In genomic region chr16:15642557-15643452, GRCh38 we compare ENCODE assay signal across 8 cellular contexts. TPM values are rescaled to one million over a fixed set of nuclear protein-coding genes. Genes with fewer than 3 reads are reported as not detected.
DNase-seq lines count a peak whose midpoint lies in the region; ATAC-seq and TF ChIP-seq lines count a peak whose summit lies in the region.

TSS of gene MARF1 (minus strand) at chr16:15643154. CDS start at chr16:15639233, 3,921 bp downstream.

- H3K27ac Mint-ChIP-seq in activated naive CD8-positive, alpha-beta T cell = peak within 1 kb of the TSS; percentile 99
- H3K27ac Mint-ChIP-seq in osteocyte (ENCODE audit: unreplicated experiment) = peak within 1 kb of the TSS; percentile 99

- H3K4me1 Mint-ChIP-seq in activated naive CD8-positive, alpha-beta T cell (ENCODE audit: low read depth) = peaks cover 58% of the 10 kb centered on the region
- peaks cover 27% of the 10 kb centered on the region for H3K4me1 Mint-ChIP-seq in osteocyte (ENCODE audit: unreplicated experiment)

- DNase-seq in NCI-H1105 treated with DMSO at 0.1 percent for 48 hours (lab: John Stamatoyannopoulos, UW) = peak; percentile 80
- DNase-seq in SKM-1 treated with dmso at 0.1 percent for 144 hours (lab: John Stamatoyannopoulos, UW; ENCODE audit: unreplicated experiment) = peak; percentile 89
- peak; percentile 96 for DNase-seq in glomerular visceral epithelial cell (ENCODE audit: extremely low spot score)
- DNase-seq in osteocyte (ENCODE audit: extremely low spot score, unreplicated experiment) = peak; percentile 99
- DNase-seq in thoracic aorta (ENCODE audit: low spot score) = peak; percentile 95

- peaks cover 11 to 28% of the 10 kb centered on the region in 2 donors for H3K4me1 ChIP-seq in thoracic aorta (ENCODE audit: control insufficient read depth in 1 of 2, low read depth in 2 of 2)

- peaks cover 11% of the 10 kb centered on the region for H3K36me3 ChIP-seq in thoracic aorta

- peaks cover 8% of the 10 kb centered on the region for H3K36me3 Mint-ChIP-seq in activated naive CD8-positive, alpha-beta T cell
- peaks cover 16% of the 10 kb centered on the region for H3K36me3 Mint-ChIP-seq in osteocyte (ENCODE audit: unreplicated experiment)

- no peaks in the 10 kb centered on the region for H3K9me3 ChIP-seq in thoracic aorta

- ATAC-seq in HG02642 (IDR thresholded peaks at IDR 0.05; ENCODE audit: poor library complexity, unreplicated experiment) (peak; percentile 70), thoracic aorta (ENCODE audit: insufficient number of reproducible peaks, low FRiP score, low read depth) (peak; percentile 84)

- H3K4me3 ChIP-seq in thoracic aorta = peak within 1 kb of the TSS; percentile 97

- peak within 1 kb of the TSS; percentile 99 to 100 for H3K27ac ChIP-seq in thoracic aorta

- peak; percentile 63 for TF ChIP-seq POLR2A in GM10847 (IDR thresholded peaks at IDR 0.05; ENCODE audit: extremely low read depth, insufficient read length)

- H3K27me3 Mint-ChIP-seq in activated naive CD8-positive, alpha-beta T cell = no peaks in the 10 kb centered on the region
- H3K27me3 Mint-ChIP-seq in osteocyte (ENCODE audit: unreplicated experiment) = no peaks in the 10 kb centered on the region

- no peaks in the 10 kb centered on the region for H3K27me3 ChIP-seq in thoracic aorta (replicated peaks; ENCODE audit: insufficient read depth)

- H3K4me3 Mint-ChIP-seq in activated naive CD8-positive, alpha-beta T cell = peak within 1 kb of the TSS; percentile 94
- H3K4me3 Mint-ChIP-seq in osteocyte (ENCODE audit: unreplicated experiment) = peak within 1 kb of the TSS; percentile 87

- TF ChIP-seq CTCF in osteocyte (IDR thresholded peaks at IDR 0.05) (peak; percentile 52), thoracic aorta (IDR thresholded peaks at IDR 0.05) (peak; percentile 40)

- peaks cover 6% of the 10 kb centered on the region for H3K9me3 Mint-ChIP-seq in activated naive CD8-positive, alpha-beta T cell (ENCODE audit: low read depth)
- no peaks in the 10 kb centered on the region for H3K9me3 Mint-ChIP-seq in osteocyte (ENCODE audit: unreplicated experiment)

RNA-seq across cellular contexts. Expression of gene MARF1, which starts in this region (rescaled TPM):
- total RNA-seq in osteocyte = 79.7 and 83.0 TPM in 2 replicates
- total RNA-seq in thoracic aorta = 10 to 100 TPM; 35.7 to 49.6 TPM

Comparison
In these comparisons a context has a peak if more than half of its experiments do, and no peak if none do; other contexts are left out.
1. Peak in every context shown above with its lines: DNase-seq, ATAC-seq, H3K4me3 ChIP-seq and H3K27ac ChIP-seq.